ENCODE assay signal across 9 cellular contexts in genomic region chr2:132598536-132598935, GRCh38.
"Had no signal": no experiment of that assay in that cellular context is flagged by ENCODE, and none has a peak within 500 bp of the region (broad histone marks: within the 10 kb centered on the region; RNA-seq: fewer than 3 reads in every experiment).

No MANE protein-coding gene starts in this region.

- H3K4me3 ChIP-seq: GM23248, HAP-1, K562 had no signal

- DNase-seq: GM23248, GOT3, H7, HFFc6, IMR-90, KG1 had no signal

- H2AFZ ChIP-seq: GM23248 had no signal

- H3K9me3 Mint-ChIP-seq: HFFc6 had no signal

- H3K36me3 ChIP-seq: HAP-1 had no signal

- H3K9me3 ChIP-seq: HAP-1 had no signal

- H3K27ac ChIP-seq: GM23248 had no signal

- H3K27ac Mint-ChIP-seq: HFFc6 had no signal

- H3K9ac ChIP-seq: GM23248 had no signal

- H3K4me1 ChIP-seq: HAP-1 had no signal

- ATAC-seq: HCT116, K562 had no signal

- H3K4me3 Mint-ChIP-seq: HFFc6 had no signal
